Comparison of ENCODE assay signal across 8 cellular contexts in the genomic region with DNA sequence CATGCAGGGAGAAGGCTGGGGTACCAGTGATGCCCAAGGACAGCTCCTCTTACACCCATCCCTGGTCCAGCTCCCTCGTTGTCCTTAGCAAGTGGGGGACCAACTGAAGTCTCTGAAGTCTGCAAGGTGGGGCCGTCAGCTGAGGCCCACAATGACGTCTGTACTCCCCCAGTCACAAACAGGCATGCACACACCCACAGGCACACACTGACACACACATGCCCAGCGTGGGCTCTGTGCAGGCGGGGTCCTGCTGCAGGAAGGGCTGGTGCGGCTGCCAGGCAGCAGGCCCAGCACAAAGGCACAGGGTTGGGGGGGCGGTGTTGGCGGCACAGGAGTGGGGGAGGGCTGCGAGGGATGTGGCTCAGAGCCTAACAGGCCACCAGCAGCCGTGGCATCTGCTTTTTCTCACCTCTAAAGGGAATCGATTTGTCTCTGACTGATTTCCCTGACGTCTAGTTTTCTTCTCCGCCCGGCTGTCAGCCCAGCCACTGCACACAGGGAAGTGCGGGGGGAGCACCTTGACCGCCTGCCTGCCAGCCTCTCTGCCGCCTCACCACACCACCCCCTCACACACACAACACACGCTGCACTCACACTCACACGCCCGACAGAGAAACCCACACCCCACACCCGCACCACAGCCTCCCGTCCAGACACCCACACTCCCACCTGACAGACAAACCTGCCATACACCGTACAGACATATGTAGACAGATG. TPM values are rescaled to one million over a fixed set of nuclear protein-coding genes. Genes with fewer than 3 reads are reported as not detected.
DNase-seq lines count a peak whose midpoint lies in the region; ATAC-seq, FAIRE-seq and TF ChIP-seq lines count a peak whose summit lies in the region.

No MANE protein-coding gene starts in this region.

- intact Hi-C loops in vagina (cut with DNase I) = no loop called here

- DNase-seq in CD4-positive, CD25-positive, alpha-beta regulatory T cell = peak in 2 of 3 donors; percentile 40 to 52
- DNase-seq in NCI-H446 treated with DMSO at 0.1 percent for 48 hours (lab: John Stamatoyannopoulos, UW) (peak; percentile 12), bronchial epithelial cell (ENCODE audit: low read depth) (no peak), neural progenitor cell (ENCODE audit: low spot score) (peak; percentile 41), RWPE1 (ENCODE audit: low spot score) (no peak), NCI-H187 treated with DMSO at 0.1 percent for 48 hours (lab: John Stamatoyannopoulos, UW) (no peak), vagina (ENCODE audit: extremely low spot score in 2 of 2) (no peak)

- TF ChIP-seq CTCF in bronchial epithelial cell (IDR thresholded peaks at IDR 0.05; ENCODE audit: insufficient read depth, low read length, severe bottlenecking) (no peak), neural progenitor cell (IDR thresholded peaks at IDR 0.05) (no peak), RWPE1 (conservative IDR thresholded peaks at IDR 0.05; ENCODE audit: low read depth) (no peak), vagina (IDR thresholded peaks at IDR 0.05) (no peak)

- no peaks in the 10 kb centered on the region for H3K9me3 Mint-ChIP-seq in CD4-positive, CD25-positive, alpha-beta regulatory T cell
- no peaks in the 10 kb centered on the region for H3K9me3 Mint-ChIP-seq in neural progenitor cell

- H3K36me3 Mint-ChIP-seq in CD4-positive, CD25-positive, alpha-beta regulatory T cell = no peaks in the 10 kb centered on the region
- H3K36me3 Mint-ChIP-seq in neural progenitor cell = no peaks in the 10 kb centered on the region

- H3K27ac Mint-ChIP-seq in CD4-positive, CD25-positive, alpha-beta regulatory T cell = peak overlapping the region; percentile 46 to 82 (median 50)
- H3K27ac Mint-ChIP-seq in neural progenitor cell = peak overlapping the region; percentile 64

- no peaks in the 10 kb centered on the region for H4K20me1 ChIP-seq in neural progenitor cell (ENCODE audit: low read depth)

- H3K27me3 Mint-ChIP-seq in CD4-positive, CD25-positive, alpha-beta regulatory T cell = peaks cover 5% of the 10 kb centered on the region
- peaks cover 9% of the 10 kb centered on the region for H3K27me3 Mint-ChIP-seq in neural progenitor cell (ENCODE audit: insufficient read depth, low read depth)

- no peaks in the 10 kb centered on the region for H3K79me2 ChIP-seq in neural progenitor cell (ENCODE audit: low read depth)

- H3K9me3 ChIP-seq in CD4-positive, CD25-positive, alpha-beta regulatory T cell (ENCODE audit: control insufficient read depth in 2 of 2, low read length in 2 of 2) = no peaks in the 10 kb centered on the region
- H3K9me3 ChIP-seq in neural progenitor cell (ENCODE audit: low read depth) = no peaks in the 10 kb centered on the region
- no peaks in the 10 kb centered on the region for H3K9me3 ChIP-seq in vagina

- H3K4me3 Mint-ChIP-seq in CD4-positive, CD25-positive, alpha-beta regulatory T cell = peak overlapping the region in 2 of 4 donors; percentile 26 to 49
- H3K4me3 Mint-ChIP-seq in neural progenitor cell = no peak overlapping the region

- peaks cover 24% of the 10 kb centered on the region for H3K4me1 ChIP-seq in CD4-positive, CD25-positive, alpha-beta regulatory T cell (ENCODE audit: control insufficient read depth, insufficient read depth, low read length, poor library complexity, severe bottlenecking)
- H3K4me1 ChIP-seq in neural progenitor cell (peaks cover 10% of the 10 kb centered on the region), vagina (peaks cover 8% of the 10 kb centered on the region)

- peak; percentile 70 to 71 for ATAC-seq in CD4-positive, CD25-positive, alpha-beta regulatory T cell (ENCODE audit: low read depth in 2 of 2)
- ATAC-seq in GM19395 (IDR thresholded peaks at IDR 0.05; ENCODE audit: unreplicated experiment) = no peak

- H3K27me3 ChIP-seq in CD4-positive, CD25-positive, alpha-beta regulatory T cell (ENCODE audit: control insufficient read depth, insufficient read depth, low read length) = no peaks in the 10 kb centered on the region
- H3K27me3 ChIP-seq in bronchial epithelial cell (ENCODE audit: control insufficient read depth, insufficient read depth, low read length) (peaks cover 1% of the 10 kb centered on the region), neural progenitor cell (no peaks in the 10 kb centered on the region), vagina (no peaks in the 10 kb centered on the region)

- H3K36me3 ChIP-seq in CD4-positive, CD25-positive, alpha-beta regulatory T cell (ENCODE audit: control insufficient read depth, insufficient read depth, low read length) = no peaks in the 10 kb centered on the region
- H3K36me3 ChIP-seq in bronchial epithelial cell (ENCODE audit: control insufficient read depth, insufficient read depth, low read length) (no peaks in the 10 kb centered on the region), neural progenitor cell (no peaks in the 10 kb centered on the region), vagina (no peaks in the 10 kb centered on the region)

- CTCF ChIA-PET in RWPE1 (lab: Yijun Ruan, JAX) = no interaction called here

- H3K9ac ChIP-seq in neural progenitor cell = no peak overlapping the region

- no peak overlapping the region for H3K4me2 ChIP-seq in neural progenitor cell

- H2AFZ ChIP-seq in neural progenitor cell (replicated peaks) = no peak overlapping the region

- no peak overlapping the region for H3K4me3 ChIP-seq in CD4-positive, CD25-positive, alpha-beta regulatory T cell (ENCODE audit: low read depth, low read length)
- H3K4me3 ChIP-seq in bronchial epithelial cell (ENCODE audit: low read depth, low read length) (no peak overlapping the region), neural progenitor cell (no peak overlapping the region), vagina (no peak overlapping the region)

- TF ChIP-seq POLR2A in vagina (IDR thresholded peaks at IDR 0.05) = no peak

- peak; percentile 23 for FAIRE-seq in bronchial epithelial cell (lab: Jason Lieb, UNC)

- POLR2A ChIA-PET in RWPE1 (lab: Yijun Ruan, JAX; ENCODE audit: low non-redundant PET) = no interaction called here

- H3K4me1 Mint-ChIP-seq in CD4-positive, CD25-positive, alpha-beta regulatory T cell = peaks cover 4 to 52% (median 15%) of the 10 kb centered on the region in 4 donors
- peaks cover 45% of the 10 kb centered on the region for H3K4me1 Mint-ChIP-seq in neural progenitor cell

- H3F3A ChIP-seq in neural progenitor cell (ENCODE audit: low read depth) = no peaks in the 10 kb centered on the region

- H3K27ac ChIP-seq in CD4-positive, CD25-positive, alpha-beta regulatory T cell (ENCODE audit: insufficient read depth, low read length, poor library complexity, severe bottlenecking) = no peak overlapping the region
- H3K27ac ChIP-seq in neural progenitor cell = no peak overlapping the region
- H3K27ac ChIP-seq in RWPE1 = no peak overlapping the region
- no peak overlapping the region for H3K27ac ChIP-seq in vagina

RNA-seq across cellular contexts. Expression of a gene that starts 43.5 kb away (rescaled TPM):
- total RNA-seq in CD4-positive, CD25-positive, alpha-beta regulatory T cell = 34.8 TPM
- 1 to 10 TPM; 1.5 to 2.3 (median 1.9) TPM for polyA plus RNA-seq in CD4-positive, CD25-positive, alpha-beta regulatory T cell
- total RNA-seq in bronchial epithelial cell = 6.3 and 9.0 TPM in 2 replicates
- total RNA-seq in neural progenitor cell (ENCODE audit: low replicate concordance) = 5.8 and 12.3 TPM in 2 replicates
- 61.4 TPM for total RNA-seq in vagina

Comparison
In these comparisons a context has a peak if more than half of its experiments do, and no peak if none do; other contexts are left out.
1. DNase-seq: peak in CD4-positive, CD25-positive, alpha-beta regulatory T cell (2 of 3), NCI-H446 treated with DMSO at 0.1 percent for 48 hours (single experiment) and neural progenitor cell (single experiment); none in bronchial epithelial cell (single experiment), RWPE1 (single experiment), NCI-H187 treated with DMSO at 0.1 percent for 48 hours (single experiment) and vagina (0 of 2).